Comparison of ENCODE assay signal across 1 cellular context in the genomic region with DNA sequence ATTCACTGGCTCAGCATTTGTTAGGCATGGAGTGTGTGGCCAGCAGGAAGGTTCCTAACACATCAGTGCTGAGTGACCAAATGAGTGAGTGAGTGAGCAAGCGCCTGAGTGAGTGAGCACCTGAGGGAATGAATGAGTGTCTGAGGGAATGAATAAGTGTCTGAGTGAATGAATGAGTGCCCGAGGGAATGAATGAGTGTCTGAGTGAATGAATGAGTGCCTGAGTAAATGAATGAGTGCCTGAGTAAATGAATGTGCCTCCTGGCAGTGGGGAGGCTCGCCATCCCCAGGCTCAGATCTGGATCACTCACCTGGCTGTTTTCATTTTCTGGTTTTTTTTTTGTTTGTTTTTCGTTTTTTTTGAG.
TF ChIP-seq lines count a peak whose summit lies in the region.

No MANE protein-coding gene starts in this region.

TF ChIP-seq in H1, 55 proteins besides CTCF, POLR2A, EP300 and RAD21:
- TF ChIP-seq ASH2L (IDR thresholded peaks at IDR 0.05; ENCODE audit: low read length), result peak; percentile 23
- TF ChIP-seq KDM4A (IDR thresholded peaks at IDR 0.05; ENCODE audit: low read depth, low read length, severe bottlenecking), result no peak
- TF ChIP-seq SP4 (IDR thresholded peaks at IDR 0.05; ENCODE audit: low read length), result no peak
- no peak for TF ChIP-seq SIX5 (IDR thresholded peaks at IDR 0.05; ENCODE audit: low read depth, low read length)
- no peak for TF ChIP-seq MAFK (IDR thresholded peaks at IDR 0.05; ENCODE audit: low read depth, low read length)
